ENCODE assay signal across 12 cellular contexts in genomic region chr6:25311251-25311910, GRCh38. TPM values are rescaled to one million over a fixed set of nuclear protein-coding genes. Genes with fewer than 3 reads are reported as not detected.
DNase-seq lines count a peak whose midpoint lies in the region; ATAC-seq, FAIRE-seq and TF ChIP-seq lines count a peak whose summit lies in the region.
"Had no signal": no experiment of that assay in that cellular context is flagged by ENCODE, and none has a peak within 500 bp of the region (broad histone marks: within the 10 kb centered on the region; RNA-seq: fewer than 3 reads in every experiment).

No MANE protein-coding gene starts in this region.

- peak overlapping the region; percentile 70 for H3K27ac ChIP-seq in smooth muscle cell (ENCODE audit: low read depth)

- H3K79me2 ChIP-seq in smooth muscle cell (ENCODE audit: low read depth): peaks cover 26% of the 10 kb centered on the region

- no peak for TF ChIP-seq POLR2A in GM12892 (IDR thresholded peaks at IDR 0.05; ENCODE audit: low read depth, low read length)

- H3K36me3 ChIP-seq in smooth muscle cell (ENCODE audit: low read depth): no peaks in the 10 kb centered on the region

- DNase-seq in GM12892 (ENCODE audit: insufficient read length): no peak
- DNase-seq in RCC 7860 (ENCODE audit: low spot score): peak; percentile 68
- peak; percentile 42 for DNase-seq in fibroblast of pulmonary artery (ENCODE audit: low read depth)
- no peak for DNase-seq in smooth muscle cell (lab: John Stamatoyannopoulos, UW; ENCODE audit: unreplicated experiment)
- DNase-seq in GDM1 (lab: John Stamatoyannopoulos, UW): no peak
- no peak for DNase-seq in UCSD-AML1 (lab: John Stamatoyannopoulos, UW; ENCODE audit: unreplicated experiment)
- DNase-seq: cortex of kidney; NCI-H1436; stimulated activated CD4-positive, alpha-beta T cell treated with anti-CD3 and anti-CD28 coated beads, Interleukin-15, amount 100 ng/mL, for 24 hours had no signal

- no peak overlapping the region for H3K9ac ChIP-seq in smooth muscle cell (ENCODE audit: low read depth)

- H3K4me3 ChIP-seq in fibroblast of pulmonary artery (replicated peaks; ENCODE audit: low read depth, low read length) (no peak overlapping the region), smooth muscle cell (no peak overlapping the region)

- FAIRE-seq in GM12892 (lab: Jason Lieb, UNC): peak; percentile 17
- peak; percentile 90 for FAIRE-seq in RCC 7860 (lab: Jason Lieb, UNC)

- H3F3A ChIP-seq in smooth muscle cell (ENCODE audit: low read depth): peaks cover 23% of the 10 kb centered on the region

- peaks cover 50% of the 10 kb centered on the region for H3K4me1 ChIP-seq in smooth muscle cell (ENCODE audit: low read depth)

- ATAC-seq in GM19324 (IDR thresholded peaks at IDR 0.05; ENCODE audit: low FRiP score, unreplicated experiment): no peak
- ATAC-seq in GM21423 (IDR thresholded peaks at IDR 0.05; ENCODE audit: unreplicated experiment): no peak
- ATAC-seq: left lobe of liver had no signal

- peaks cover 16% of the 10 kb centered on the region for H4K20me1 ChIP-seq in smooth muscle cell (ENCODE audit: low read depth)

- WGBS in smooth muscle cell (ENCODE audit: low lambda C conversion rate): 44% methylated on average over 2 of the region's 2 CpGs

- peak overlapping the region; percentile 34 for H3K4me2 ChIP-seq in smooth muscle cell

- TF ChIP-seq CTCF in fibroblast of pulmonary artery (IDR thresholded peaks at IDR 0.05; ENCODE audit: low read length, missing control alignments) (no peak), smooth muscle cell (IDR thresholded peaks at IDR 0.05; ENCODE audit: borderline replicate concordance, insufficient read depth, poor library complexity, severe bottlenecking) (no peak)

- H2AFZ ChIP-seq in smooth muscle cell (ENCODE audit: low read depth): no peak overlapping the region

- no peaks in the 10 kb centered on the region for H3K9me3 ChIP-seq in smooth muscle cell (replicated peaks; ENCODE audit: low read depth)

- no peaks in the 10 kb centered on the region for H3K27me3 ChIP-seq in smooth muscle cell (ENCODE audit: low read depth)

RNA-seq across cellular contexts. Expression of gene CARMIL1, which starts 32.2 kb away (rescaled TPM):
- 4.0 TPM for polyA plus RNA-seq in GM12892 (2012; ENCODE audit: missing spikeins)
- total RNA-seq in smooth muscle cell: 24.1 and 31.1 TPM in 2 replicates
- 5.7 and 7.6 TPM in 2 replicates for polyA plus RNA-seq in smooth muscle cell

Comparison
In these comparisons a context has a peak if more than half of its experiments do, and no peak if none do; other contexts are left out.
1. DNase-seq: peak in RCC 7860 (single experiment) and fibroblast of pulmonary artery (single experiment); none in GM12892 (single experiment), smooth muscle cell (single experiment), GDM1 (single experiment) and UCSD-AML1 (single experiment).